ENCODE assay signal across 18 cellular contexts in the genomic region with DNA sequence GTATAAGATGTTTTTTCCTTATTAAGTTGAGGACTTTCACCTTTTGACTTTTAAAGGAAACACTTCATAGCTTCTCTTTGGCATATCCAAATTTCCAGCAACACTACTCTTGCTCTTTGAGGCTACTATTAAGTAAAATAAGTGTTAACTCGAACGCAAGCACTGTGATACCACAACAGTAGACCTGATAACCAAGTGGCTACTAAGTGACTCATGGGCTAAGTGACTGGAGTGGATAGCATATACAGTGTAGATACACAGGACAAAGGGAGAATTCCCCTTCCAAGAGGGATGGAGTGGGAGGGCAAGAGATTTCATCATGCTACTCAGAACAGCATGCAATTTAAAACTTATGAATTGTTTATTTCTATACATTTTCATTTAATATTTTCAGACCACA. TPM values are rescaled to one million over a fixed set of nuclear protein-coding genes. Genes with fewer than 3 reads are reported as not detected.
"Had no signal": no experiment of that assay in that cellular context is flagged by ENCODE, and none has a peak within 500 bp of the region (broad histone marks: within the 10 kb centered on the region; RNA-seq: fewer than 3 reads in every experiment).

No MANE protein-coding gene starts in this region.

- H3K36me3 ChIP-seq: brain microvascular endothelial cell, colonic mucosa, neutrophil, sigmoid colon, spleen, thyroid gland had no signal

- H3K27ac Mint-ChIP-seq: activated CD8-positive, alpha-beta T cell treated with anti-CD3 and anti-CD28 coated beads, Interleukin-2, amount 10 ng/mL, durations not matched to agents 7 days and 5 days; endodermal cell; naive thymus-derived CD8-positive, alpha-beta T cell; stimulated activated naive B cell treated with anti-CD40 and anti-IgM and Interleukin-4, amounts not matched to agents 10 μg/mL and 1 μg/mL and 100 μg/mL, for 72 hours had no signal

- H3K4me3 ChIP-seq: colonic mucosa, hepatocyte, sigmoid colon, spleen, thyroid gland had no signal

- H3K9me3 Mint-ChIP-seq: central memory CD8-positive, alpha-beta T cell; endodermal cell; naive thymus-derived CD8-positive, alpha-beta T cell; stimulated activated naive B cell treated with anti-CD40 and anti-IgM and Interleukin-4, amounts not matched to agents 10 μg/mL and 1 μg/mL and 100 μg/mL, for 72 hours had no signal

- H3K4me1 Mint-ChIP-seq: endodermal cell had no signal

- H3K36me3 Mint-ChIP-seq: stimulated activated naive B cell treated with anti-CD40 and anti-IgM and Interleukin-4, amounts not matched to agents 10 μg/mL and 1 μg/mL and 100 μg/mL, for 72 hours had no signal

- DNase-seq: activated CD4-positive, alpha-beta T cell treated with anti-CD3 and anti-CD28 coated beads for 48 hours; activated CD8-positive, alpha-beta T cell treated with anti-CD3 and anti-CD28 coated beads, Interleukin-2, amount 10 ng/mL, durations not matched to agents 7 days and 5 days; anterior cingulate cortex; brain microvascular endothelial cell; colonic mucosa; endodermal cell; foreskin keratinocyte; naive thymus-derived CD8-positive, alpha-beta T cell; sigmoid colon; spleen; stimulated activated CD4-positive, alpha-beta T cell treated with anti-CD3 and anti-CD28 coated beads, Interleukin-4, amount 100 ng/mL, for 4 hours; stimulated activated naive B cell treated with anti-CD40 and anti-IgM and Interleukin-4, amounts not matched to agents 10 μg/mL and 1 μg/mL and 100 μg/mL, for 72 hours; thyroid gland had no signal

- H3K4me3 Mint-ChIP-seq: activated CD8-positive, alpha-beta T cell treated with anti-CD3 and anti-CD28 coated beads, Interleukin-2, amount 10 ng/mL, durations not matched to agents 7 days and 5 days; central memory CD8-positive, alpha-beta T cell; endodermal cell; naive thymus-derived CD8-positive, alpha-beta T cell; stimulated activated naive B cell treated with anti-CD40 and anti-IgM and Interleukin-4, amounts not matched to agents 10 μg/mL and 1 μg/mL and 100 μg/mL, for 72 hours had no signal

- H3K27me3 ChIP-seq: brain microvascular endothelial cell, colonic mucosa, spleen, thyroid gland had no signal

- ATAC-seq: activated CD8-positive, alpha-beta T cell treated with anti-CD3 and anti-CD28 coated beads, Interleukin-2, amount 10 ng/mL, durations not matched to agents 7 days and 5 days; foreskin keratinocyte; naive thymus-derived CD8-positive, alpha-beta T cell; stimulated activated naive B cell treated with anti-CD40 and anti-IgM and Interleukin-4, amounts not matched to agents 10 μg/mL and 1 μg/mL and 100 μg/mL, for 72 hours had no signal

- H3K27me3 Mint-ChIP-seq: central memory CD8-positive, alpha-beta T cell had no signal

- H3K27ac ChIP-seq: brain microvascular endothelial cell, colonic mucosa, epithelial cell of prostate, foreskin keratinocyte, hepatocyte, neutrophil, parathyroid adenoma, sigmoid colon, spleen, thyroid gland had no signal

- H3K4me1 ChIP-seq: colonic mucosa, foreskin keratinocyte, parathyroid adenoma, sigmoid colon, spleen, thyroid gland had no signal

- H3K9me3 ChIP-seq: colonic mucosa, neutrophil, sigmoid colon, spleen, thyroid gland had no signal

RNA-seq across cellular contexts. Expression of gene KCNA3, which starts 9.7 kb away (rescaled TPM):
- total RNA-seq: foreskin keratinocyte had no signal
